1 cellular context compared by ENCODE assay signal in the genomic region with DNA sequence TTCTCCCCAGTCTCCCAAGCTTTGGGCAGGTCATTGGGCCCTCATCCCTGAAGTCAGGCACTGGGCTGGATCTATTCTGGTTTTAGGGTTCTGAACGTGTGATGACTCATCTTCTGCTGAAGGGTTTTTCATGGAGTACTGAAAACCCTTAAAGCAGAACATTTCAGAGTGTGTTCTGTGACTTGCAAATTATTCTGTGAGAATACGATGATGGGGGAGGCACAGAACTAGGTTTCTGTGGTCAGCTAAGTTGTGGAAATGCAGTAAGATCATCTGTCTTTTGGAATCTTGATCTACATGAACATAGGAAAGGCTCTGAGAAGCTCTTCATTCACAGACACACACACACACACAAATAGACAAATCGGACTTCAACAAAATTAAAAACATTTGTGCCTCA.
TF ChIP-seq lines count a peak whose summit lies in the region.

No MANE protein-coding gene starts in this region.

TF ChIP-seq in K562, 482 proteins besides CTCF, POLR2A, EP300 and RAD21 (continued from another document and continues in another):
- TF ChIP-seq KLF16 (IDR thresholded peaks at IDR 0.05), result peak; percentile 48; the same call in 1 of the 2 replicates
- peak; percentile 55; the same call in 1 of the 2 replicates for TF ChIP-seq RNF2 (IDR thresholded peaks at IDR 0.05)
- TF ChIP-seq, protein P1, sequence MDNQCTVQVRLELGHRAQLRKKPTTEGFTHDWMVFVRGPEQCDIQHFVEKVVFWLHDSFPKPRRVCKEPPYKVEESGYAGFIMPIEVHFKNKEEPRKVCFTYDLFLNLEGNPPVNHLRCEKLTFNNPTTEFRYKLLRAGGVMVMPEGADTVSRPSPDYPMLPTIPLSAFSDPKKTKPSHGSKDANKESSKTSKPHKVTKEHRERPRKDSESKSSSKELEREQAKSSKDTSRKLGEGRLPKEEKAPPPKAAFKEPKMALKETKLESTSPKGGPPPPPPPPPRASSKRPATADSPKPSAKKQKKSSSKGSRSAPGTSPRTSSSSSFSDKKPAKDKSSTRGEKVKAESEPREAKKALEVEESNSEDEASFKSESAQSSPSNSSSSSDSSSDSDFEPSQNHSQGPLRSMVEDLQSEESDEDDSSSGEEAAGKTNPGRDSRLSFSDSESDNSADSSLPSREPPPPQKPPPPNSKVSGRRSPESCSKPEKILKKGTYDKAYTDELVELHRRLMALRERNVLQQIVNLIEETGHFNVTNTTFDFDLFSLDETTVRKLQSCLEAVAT (IDR thresholded peaks at IDR 0.05), result peak in 1 of 2 experiments; percentile 69; a peak in 1 of 4 replicates
- no peak for TF ChIP-seq NFE2L1 (tag; IDR thresholded peaks at IDR 0.05; ENCODE audit: borderline replicate concordance, low read depth)
- TF ChIP-seq, protein P2, sequence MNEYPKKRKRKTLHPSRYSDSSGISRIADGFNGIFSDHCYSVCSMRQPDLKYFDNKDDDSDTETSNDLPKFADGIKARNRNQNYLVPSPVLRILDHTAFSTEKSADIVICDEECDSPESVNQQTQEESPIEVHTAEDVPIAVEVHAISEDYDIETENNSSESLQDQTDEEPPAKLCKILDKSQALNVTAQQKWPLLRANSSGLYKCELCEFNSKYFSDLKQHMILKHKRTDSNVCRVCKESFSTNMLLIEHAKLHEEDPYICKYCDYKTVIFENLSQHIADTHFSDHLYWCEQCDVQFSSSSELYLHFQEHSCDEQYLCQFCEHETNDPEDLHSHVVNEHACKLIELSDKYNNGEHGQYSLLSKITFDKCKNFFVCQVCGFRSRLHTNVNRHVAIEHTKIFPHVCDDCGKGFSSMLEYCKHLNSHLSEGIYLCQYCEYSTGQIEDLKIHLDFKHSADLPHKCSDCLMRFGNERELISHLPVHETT (CRISPR knock-in tag; conservative IDR thresholded peaks at IDR 0.05 in 1 of 2, IDR thresholded peaks at IDR 0.05 in 1 of 2), result peak in 1 of 2 experiments; percentile 79; a peak in 2 of 4 replicates
- TF ChIP-seq, protein P3, sequence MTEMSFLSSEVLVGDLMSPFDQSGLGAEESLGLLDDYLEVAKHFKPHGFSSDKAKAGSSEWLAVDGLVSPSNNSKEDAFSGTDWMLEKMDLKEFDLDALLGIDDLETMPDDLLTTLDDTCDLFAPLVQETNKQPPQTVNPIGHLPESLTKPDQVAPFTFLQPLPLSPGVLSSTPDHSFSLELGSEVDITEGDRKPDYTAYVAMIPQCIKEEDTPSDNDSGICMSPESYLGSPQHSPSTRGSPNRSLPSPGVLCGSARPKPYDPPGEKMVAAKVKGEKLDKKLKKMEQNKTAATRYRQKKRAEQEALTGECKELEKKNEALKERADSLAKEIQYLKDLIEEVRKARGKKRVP (CRISPR knock-in tag; IDR thresholded peaks at IDR 0.05), result peak; percentile 18; the same call in 1 of the 2 replicates
- TF ChIP-seq FOS (IDR thresholded peaks at IDR 0.05; ENCODE audit: extremely low read depth, insufficient read length), result peak; percentile 24
- peak; percentile 46; the same call in 1 of the 2 replicates for TF ChIP-seq LEF1 (IDR thresholded peaks at IDR 0.05)
- peak; percentile 77; the same call in 1 of the 2 replicates for TF ChIP-seq C11orf30 (IDR thresholded peaks at IDR 0.05; ENCODE audit: low read depth)
- TF ChIP-seq TAL1 (IDR thresholded peaks at IDR 0.05), result no peak; the same call in 1 of the 2 replicates
- TF ChIP-seq, protein P4, sequence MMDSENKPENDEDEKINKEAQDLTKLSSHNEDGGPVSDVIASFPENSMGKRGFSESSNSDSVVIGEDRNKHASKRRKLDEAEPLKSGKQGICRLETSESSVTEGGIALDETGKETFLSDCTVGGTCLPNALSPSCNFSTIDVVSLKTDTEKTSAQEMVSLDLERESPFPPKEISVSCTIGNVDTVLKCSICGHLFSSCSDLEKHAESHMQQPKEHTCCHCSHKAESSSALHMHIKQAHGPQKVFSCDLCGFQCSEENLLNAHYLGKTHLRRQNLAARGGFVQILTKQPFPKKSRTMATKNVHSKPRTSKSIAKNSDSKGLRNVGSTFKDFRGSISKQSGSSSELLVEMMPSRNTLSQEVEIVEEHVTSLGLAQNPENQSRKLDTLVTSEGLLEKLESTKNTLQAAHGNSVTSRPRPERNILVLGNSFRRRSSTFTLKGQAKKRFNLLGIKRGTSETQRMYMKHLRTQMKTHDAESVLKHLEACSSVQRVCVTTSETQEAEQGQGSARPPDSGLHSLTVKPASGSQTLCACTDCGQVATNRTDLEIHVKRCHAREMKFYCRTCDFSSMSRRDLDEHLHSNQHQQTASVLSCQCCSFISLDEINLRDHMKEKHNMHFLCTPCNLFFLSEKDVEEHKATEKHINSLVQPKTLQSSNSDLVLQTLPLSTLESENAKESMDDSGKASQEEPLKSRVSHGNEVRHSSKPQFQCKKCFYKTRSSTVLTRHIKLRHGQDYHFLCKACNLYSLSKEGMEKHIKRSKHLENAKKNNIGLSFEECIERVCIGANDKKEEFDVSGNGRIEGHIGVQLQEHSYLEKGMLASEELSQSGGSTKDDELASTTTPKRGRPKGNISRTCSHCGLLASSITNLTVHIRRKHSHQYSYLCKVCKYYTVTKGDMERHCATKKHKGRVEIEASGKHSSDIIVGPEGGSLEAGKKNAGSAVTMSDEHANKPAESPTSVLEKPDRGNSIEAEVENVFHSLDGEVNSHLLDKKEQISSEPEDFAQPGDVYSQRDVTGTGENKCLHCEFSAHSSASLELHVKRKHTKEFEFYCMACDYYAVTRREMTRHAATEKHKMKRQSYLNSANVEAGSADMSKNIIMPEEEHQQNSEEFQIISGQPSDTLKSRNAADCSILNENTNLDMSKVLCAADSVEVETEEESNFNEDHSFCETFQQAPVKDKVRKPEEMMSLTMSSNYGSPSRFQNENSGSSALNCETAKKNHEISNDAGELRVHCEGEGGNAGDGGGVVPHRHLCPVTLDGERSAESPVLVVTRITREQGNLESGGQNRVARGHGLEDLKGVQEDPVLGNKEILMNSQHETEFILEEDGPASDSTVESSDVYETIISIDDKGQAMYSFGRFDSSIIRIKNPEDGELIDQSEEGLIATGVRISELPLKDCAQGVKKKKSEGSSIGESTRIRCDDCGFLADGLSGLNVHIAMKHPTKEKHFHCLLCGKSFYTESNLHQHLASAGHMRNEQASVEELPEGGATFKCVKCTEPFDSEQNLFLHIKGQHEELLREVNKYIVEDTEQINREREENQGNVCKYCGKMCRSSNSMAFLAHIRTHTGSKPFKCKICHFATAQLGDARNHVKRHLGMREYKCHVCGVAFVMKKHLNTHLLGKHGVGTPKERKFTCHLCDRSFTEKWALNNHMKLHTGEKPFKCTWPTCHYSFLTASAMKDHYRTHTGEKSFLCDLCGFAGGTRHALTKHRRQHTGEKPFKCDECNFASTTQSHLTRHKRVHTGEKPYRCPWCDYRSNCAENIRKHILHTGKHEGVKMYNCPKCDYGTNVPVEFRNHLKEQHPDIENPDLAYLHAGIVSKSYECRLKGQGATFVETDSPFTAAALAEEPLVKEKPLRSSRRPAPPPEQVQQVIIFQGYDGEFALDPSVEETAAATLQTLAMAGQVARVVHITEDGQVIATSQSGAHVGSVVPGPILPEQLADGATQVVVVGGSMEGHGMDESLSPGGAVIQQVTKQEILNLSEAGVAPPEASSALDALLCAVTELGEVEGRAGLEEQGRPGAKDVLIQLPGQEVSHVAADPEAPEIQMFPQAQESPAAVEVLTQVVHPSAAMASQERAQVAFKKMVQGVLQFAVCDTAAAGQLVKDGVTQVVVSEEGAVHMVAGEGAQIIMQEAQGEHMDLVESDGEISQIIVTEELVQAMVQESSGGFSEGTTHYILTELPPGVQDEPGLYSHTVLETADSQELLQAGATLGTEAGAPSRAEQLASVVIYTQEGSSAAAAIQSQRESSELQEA (IDR thresholded peaks at IDR 0.05; ENCODE audit: low read depth), result no peak
- TF ChIP-seq, protein P5, sequence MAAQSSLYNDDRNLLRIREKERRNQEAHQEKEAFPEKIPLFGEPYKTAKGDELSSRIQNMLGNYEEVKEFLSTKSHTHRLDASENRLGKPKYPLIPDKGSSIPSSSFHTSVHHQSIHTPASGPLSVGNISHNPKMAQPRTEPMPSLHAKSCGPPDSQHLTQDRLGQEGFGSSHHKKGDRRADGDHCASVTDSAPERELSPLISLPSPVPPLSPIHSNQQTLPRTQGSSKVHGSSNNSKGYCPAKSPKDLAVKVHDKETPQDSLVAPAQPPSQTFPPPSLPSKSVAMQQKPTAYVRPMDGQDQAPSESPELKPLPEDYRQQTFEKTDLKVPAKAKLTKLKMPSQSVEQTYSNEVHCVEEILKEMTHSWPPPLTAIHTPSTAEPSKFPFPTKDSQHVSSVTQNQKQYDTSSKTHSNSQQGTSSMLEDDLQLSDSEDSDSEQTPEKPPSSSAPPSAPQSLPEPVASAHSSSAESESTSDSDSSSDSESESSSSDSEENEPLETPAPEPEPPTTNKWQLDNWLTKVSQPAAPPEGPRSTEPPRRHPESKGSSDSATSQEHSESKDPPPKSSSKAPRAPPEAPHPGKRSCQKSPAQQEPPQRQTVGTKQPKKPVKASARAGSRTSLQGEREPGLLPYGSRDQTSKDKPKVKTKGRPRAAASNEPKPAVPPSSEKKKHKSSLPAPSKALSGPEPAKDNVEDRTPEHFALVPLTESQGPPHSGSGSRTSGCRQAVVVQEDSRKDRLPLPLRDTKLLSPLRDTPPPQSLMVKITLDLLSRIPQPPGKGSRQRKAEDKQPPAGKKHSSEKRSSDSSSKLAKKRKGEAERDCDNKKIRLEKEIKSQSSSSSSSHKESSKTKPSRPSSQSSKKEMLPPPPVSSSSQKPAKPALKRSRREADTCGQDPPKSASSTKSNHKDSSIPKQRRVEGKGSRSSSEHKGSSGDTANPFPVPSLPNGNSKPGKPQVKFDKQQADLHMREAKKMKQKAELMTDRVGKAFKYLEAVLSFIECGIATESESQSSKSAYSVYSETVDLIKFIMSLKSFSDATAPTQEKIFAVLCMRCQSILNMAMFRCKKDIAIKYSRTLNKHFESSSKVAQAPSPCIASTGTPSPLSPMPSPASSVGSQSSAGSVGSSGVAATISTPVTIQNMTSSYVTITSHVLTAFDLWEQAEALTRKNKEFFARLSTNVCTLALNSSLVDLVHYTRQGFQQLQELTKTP (IDR thresholded peaks at IDR 0.05; ENCODE audit: low read depth in 1 of 2, partially characterized antibody in 2 of 2), result peak in 1 of 2 experiments; percentile 39
- 0 out of 2 replicates have a peak, but pooled peaks have one; percentile 13 for TF ChIP-seq MIER1 (IDR thresholded peaks at IDR 0.05; ENCODE audit: low read depth)
- TF ChIP-seq ZNF316 (IDR thresholded peaks at IDR 0.05), result peak; percentile 83
- peak; percentile 84 for TF ChIP-seq JUNB (CRISPR knock-in tag; conservative IDR thresholded peaks at IDR 0.05)
- no peak for TF ChIP-seq CBX1 (IDR thresholded peaks at IDR 0.05; ENCODE audit: low read depth)
- TF ChIP-seq, protein P6, sequence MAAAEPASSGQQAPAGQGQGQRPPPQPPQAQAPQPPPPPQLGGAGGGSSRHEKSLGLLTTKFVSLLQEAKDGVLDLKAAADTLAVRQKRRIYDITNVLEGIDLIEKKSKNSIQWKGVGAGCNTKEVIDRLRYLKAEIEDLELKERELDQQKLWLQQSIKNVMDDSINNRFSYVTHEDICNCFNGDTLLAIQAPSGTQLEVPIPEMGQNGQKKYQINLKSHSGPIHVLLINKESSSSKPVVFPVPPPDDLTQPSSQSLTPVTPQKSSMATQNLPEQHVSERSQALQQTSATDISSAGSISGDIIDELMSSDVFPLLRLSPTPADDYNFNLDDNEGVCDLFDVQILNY (CRISPR knock-in tag; IDR thresholded peaks at IDR 0.05), result 0 out of 2 replicates have a peak, but pooled peaks have one; percentile 10
- TF ChIP-seq, protein P7, sequence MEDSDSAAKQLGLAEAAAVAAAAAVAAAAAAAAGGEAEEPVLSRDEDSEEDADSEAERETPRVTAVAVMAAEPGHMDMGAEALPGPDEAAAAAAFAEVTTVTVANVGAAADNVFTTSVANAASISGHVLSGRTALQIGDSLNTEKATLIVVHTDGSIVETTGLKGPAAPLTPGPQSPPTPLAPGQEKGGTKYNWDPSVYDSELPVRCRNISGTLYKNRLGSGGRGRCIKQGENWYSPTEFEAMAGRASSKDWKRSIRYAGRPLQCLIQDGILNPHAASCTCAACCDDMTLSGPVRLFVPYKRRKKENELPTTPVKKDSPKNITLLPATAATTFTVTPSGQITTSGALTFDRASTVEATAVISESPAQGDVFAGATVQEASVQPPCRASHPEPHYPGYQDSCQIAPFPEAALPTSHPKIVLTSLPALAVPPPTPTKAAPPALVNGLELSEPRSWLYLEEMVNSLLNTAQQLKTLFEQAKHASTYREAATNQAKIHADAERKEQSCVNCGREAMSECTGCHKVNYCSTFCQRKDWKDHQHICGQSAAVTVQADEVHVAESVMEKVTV (CRISPR knock-in tag; IDR thresholded peaks at IDR 0.05), result peak; percentile 6
- TF ChIP-seq HDAC2 (IDR thresholded peaks at IDR 0.05), result 0 out of 2 replicates have a peak, but pooled peaks have one; percentile 45
- TF ChIP-seq CBFA2T3 (IDR thresholded peaks at IDR 0.05), result peak; percentile 16; the same call in 1 of the 2 replicates
- TF ChIP-seq MEIS2 (IDR thresholded peaks at IDR 0.05; ENCODE audit: partially characterized antibody), result peak; percentile 52
- TF ChIP-seq, protein P8, sequence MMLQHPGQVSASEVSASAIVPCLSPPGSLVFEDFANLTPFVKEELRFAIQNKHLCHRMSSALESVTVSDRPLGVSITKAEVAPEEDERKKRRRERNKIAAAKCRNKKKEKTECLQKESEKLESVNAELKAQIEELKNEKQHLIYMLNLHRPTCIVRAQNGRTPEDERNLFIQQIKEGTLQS (IDR thresholded peaks at IDR 0.05), result peak; percentile 96
- TF ChIP-seq, protein P8 (CRISPR knock-in tag; conservative IDR thresholded peaks at IDR 0.05), result no peak
- peak; percentile 66; the same call in 1 of the 2 replicates for TF ChIP-seq JUN (IDR thresholded peaks at IDR 0.05; ENCODE audit: borderline replicate concordance, low read depth, low read length)
- no peak for TF ChIP-seq JUN (CRISPR knock-in tag; IDR thresholded peaks at IDR 0.05; ENCODE audit: borderline replicate concordance)
- TF ChIP-seq SMAD3 (CRISPR knock-in tag; conservative IDR thresholded peaks at IDR 0.05), result no peak
- TF ChIP-seq NFE2 (IDR thresholded peaks at IDR 0.05; ENCODE audit: low read depth), result peak; percentile 88
- 0 out of 2 replicates have a peak, but pooled peaks have one; percentile 41 for TF ChIP-seq MTA1 (IDR thresholded peaks at IDR 0.05; ENCODE audit: borderline replicate concordance)
- TF ChIP-seq TEAD1 (CRISPR knock-in tag; IDR thresholded peaks at IDR 0.05), result 0 out of 4 replicates have a peak, but pooled peaks of 1 of the 2 experiments have one; percentile 19
- TF ChIP-seq SMARCE1 (IDR thresholded peaks at IDR 0.05), result peak; percentile 85; the same call in 1 of the 2 replicates
- no peak for TF ChIP-seq XRCC4 (IDR thresholded peaks at IDR 0.05; ENCODE audit: extremely low read depth, insufficient read depth, insufficient read length)
- TF ChIP-seq JUND (IDR thresholded peaks at IDR 0.05; ENCODE audit: borderline replicate concordance, low read depth, low read length), result peak; percentile 92
- TF ChIP-seq JUND (tag; IDR thresholded peaks at IDR 0.05; ENCODE audit: borderline replicate concordance, low read depth, low read length), result peak; percentile 87
- TF ChIP-seq ZNF699 (CRISPR knock-in tag; IDR thresholded peaks at IDR 0.05; ENCODE audit: insufficient replicate concordance), result no peak
- no peak for TF ChIP-seq GATAD2B (IDR thresholded peaks at IDR 0.05; ENCODE audit: borderline replicate concordance)
- TF ChIP-seq MAFG (tag; conservative IDR thresholded peaks at IDR 0.05), result peak; percentile 75
- peak; percentile 61; the same call in 1 of the 2 replicates for TF ChIP-seq EHMT2 (IDR thresholded peaks at IDR 0.05)
- TF ChIP-seq NR3C1 (CRISPR knock-in tag; IDR thresholded peaks at IDR 0.05), result no peak
- peak; percentile 77 for TF ChIP-seq SMARCA4 (IDR thresholded peaks at IDR 0.05)
- no peak for TF ChIP-seq RFX7 (CRISPR knock-in tag; IDR thresholded peaks at IDR 0.05)
- TF ChIP-seq ARID1B (IDR thresholded peaks at IDR 0.05), result peak; percentile 71
- TF ChIP-seq MAFK (IDR thresholded peaks at IDR 0.05; ENCODE audit: low read length), result peak; percentile 30; the same call in 1 of the 2 replicates
